In the genomic region with DNA sequence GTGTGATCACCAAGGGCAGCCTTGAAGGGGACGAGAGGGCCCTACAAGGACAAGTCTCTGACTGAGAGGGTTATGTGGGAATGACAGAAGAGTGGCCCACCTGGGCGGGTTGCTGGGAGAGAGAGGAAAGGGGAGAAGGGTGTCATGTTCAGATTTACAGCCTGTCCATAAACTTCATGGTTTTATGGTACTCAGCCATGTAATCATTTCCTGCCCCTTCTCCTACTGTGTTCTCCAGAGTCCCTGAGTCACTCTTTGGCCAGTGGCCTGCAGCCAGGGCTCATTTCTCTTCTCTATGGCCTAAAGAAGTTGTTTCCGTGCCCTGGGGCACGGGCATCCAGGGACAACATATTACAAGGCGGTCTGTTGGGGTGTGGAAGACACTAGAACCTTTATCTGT, we compare ENCODE assay signal across 9 cellular contexts. TPM values are rescaled to one million over a fixed set of nuclear protein-coding genes. Genes with fewer than 3 reads are reported as not detected.
A peak's percentile ranks its signal among the peaks of the same experiment; 100 is the strongest.
DNase-seq lines count a peak whose midpoint lies in the region; ATAC-seq, FAIRE-seq and TF ChIP-seq lines count a peak whose summit lies in the region.
"Had no signal": no experiment of that assay in that cellular context is flagged by ENCODE, and none has a peak within 500 bp of the region (broad histone marks: within the 10 kb centered on the region; RNA-seq: fewer than 3 reads in every experiment).

No MANE protein-coding gene starts in this region.

- no peaks in the 10 kb centered on the region for H3K36me3 ChIP-seq in small intestine (ENCODE audit: control insufficient read depth in 2 of 2, insufficient read depth in 2 of 2, low read length in 2 of 2)

- H3K27ac ChIP-seq in small intestine (ENCODE audit: low read depth in 1 of 2, low read length in 1 of 2) = peak overlapping the region; percentile 53 to 62

- peaks cover 5 to 7% of the 10 kb centered on the region in 2 donors for H3K4me1 ChIP-seq in small intestine (ENCODE audit: control insufficient read depth in 2 of 2, insufficient read depth in 1 of 2, low read depth in 1 of 2, low read length in 1 of 2)

- peaks cover 9% of the 10 kb centered on the region for H3K36me3 Mint-ChIP-seq in T-helper 2 cell treated with Interferon-gamma antibody and Interleukin-4, amounts not matched to agents 5 μg/mL and 100 μg/mL, for 36 hours (ENCODE audit: low read depth)

- H3K27ac Mint-ChIP-seq in T-helper 2 cell treated with Interferon-gamma antibody and Interleukin-4, amounts not matched to agents 5 μg/mL and 100 μg/mL, for 36 hours = no peak overlapping the region

- H3K4me3 ChIP-seq in fibroblast of mammary gland (ENCODE audit: control insufficient read depth, low read depth, low read length) = no peak overlapping the region
- no peak overlapping the region for H3K4me3 ChIP-seq in small intestine (ENCODE audit: low read depth in 1 of 2, low read length in 2 of 2)

- peaks cover 18% of the 10 kb centered on the region for H3K4me1 Mint-ChIP-seq in T-helper 2 cell treated with Interferon-gamma antibody and Interleukin-4, amounts not matched to agents 5 μg/mL and 100 μg/mL, for 36 hours (ENCODE audit: low read depth)

- H3K9me3 Mint-ChIP-seq in T-helper 2 cell treated with Interferon-gamma antibody and Interleukin-4, amounts not matched to agents 5 μg/mL and 100 μg/mL, for 36 hours = no peaks in the 10 kb centered on the region

- DNase-seq in H4 (ENCODE audit: low spot score) = peak; percentile 90
- DNase-seq in RKO (ENCODE audit: low spot score) = peak; percentile 70
- DNase-seq in fibroblast of mammary gland (ENCODE audit: low read depth) = peak; percentile 87
- peak; percentile 89 for DNase-seq in small intestine
- no peak for DNase-seq in T-helper 2 cell treated with Interferon-gamma antibody and Interleukin-4, amounts not matched to agents 5 μg/mL and 100 μg/mL, for 36 hours (ENCODE audit: low spot score)
- DNase-seq in activated CD4-positive, alpha-beta T cell treated with anti-CD3 and anti-CD28 coated beads for 1 hour = no peak
- DNase-seq: midbrain, NCI-H510A treated with DMSO at 0.1 percent for 48 hours had no signal

- no peak for TF ChIP-seq CTCF in fibroblast of mammary gland (conservative IDR thresholded peaks at IDR 0.05; ENCODE audit: control insufficient read depth, insufficient read depth, low read depth, low read length)

- no peak overlapping the region for H3K4me3 Mint-ChIP-seq in T-helper 2 cell treated with Interferon-gamma antibody and Interleukin-4, amounts not matched to agents 5 μg/mL and 100 μg/mL, for 36 hours

- no peaks in the 10 kb centered on the region for H3K9me3 ChIP-seq in small intestine (ENCODE audit: control insufficient read depth, low read depth)

- no peaks in the 10 kb centered on the region for H3K27me3 Mint-ChIP-seq in T-helper 2 cell treated with Interferon-gamma antibody and Interleukin-4, amounts not matched to agents 5 μg/mL and 100 μg/mL, for 36 hours (ENCODE audit: low read depth)

- no peak for FAIRE-seq in small intestine (lab: Jason Lieb, UNC)

- ATAC-seq in HG03045 (IDR thresholded peaks at IDR 0.05; ENCODE audit: unreplicated experiment) = no peak

- 13 to 61% (median 34%) methylated on average over 5 of the region's 5 CpGs for WGBS in small intestine, 3 donors

- H3K27me3 ChIP-seq in small intestine (ENCODE audit: control insufficient read depth in 2 of 2, insufficient read depth in 2 of 2, low read length in 2 of 2) = no peaks in the 10 kb centered on the region

RNA-seq across cellular contexts. Expression of a gene that starts 26.7 kb away (rescaled TPM):
- total RNA-seq in H4 (2014; rRNA removed; shearing (Covaris generic)) = 194 and 203 TPM in 2 replicates
- polyA plus RNA-seq in small intestine = 10 to 100 TPM; 25.5 to 33.6 (median 33.5) TPM

RNA-seq across cellular contexts. Expression of a gene that starts 51.5 kb away (rescaled TPM):
- total RNA-seq in H4 (2014; rRNA removed; shearing (Covaris generic)) = 10.1 and 10.9 TPM in 2 replicates
- 10 to 100 TPM; 13.2 to 28.6 (median 15.8) TPM for polyA plus RNA-seq in small intestine

RNA-seq across cellular contexts. Expression of a gene that starts 54.4 kb away (rescaled TPM):
- total RNA-seq in H4 (2014; rRNA removed; shearing (Covaris generic)) = 2.7 and 3.1 TPM in 2 replicates
- 10 to 100 TPM in 1 of 3 donors, 1 to 10 TPM in 1, under 1 TPM in 1; 0.22 to 29.9 (median 1.9) TPM for polyA plus RNA-seq in small intestine

Comparison
In these comparisons a context has a peak if more than half of its experiments do, and no peak if none do; other contexts are left out.
1. DNase-seq: peak in H4 (single experiment), RKO (single experiment), fibroblast of mammary gland (single experiment) and small intestine (single experiment); none in T-helper 2 cell treated with Interferon-gamma antibody and Interleukin-4, amounts not matched to agents 5 μg/mL and 100 μg/mL, for 36 hours (single experiment) and activated CD4-positive, alpha-beta T cell treated with anti-CD3 and anti-CD28 coated beads for 1 hour (single experiment).